ENCODE assay signal across 1 cellular context in the genomic region with DNA sequence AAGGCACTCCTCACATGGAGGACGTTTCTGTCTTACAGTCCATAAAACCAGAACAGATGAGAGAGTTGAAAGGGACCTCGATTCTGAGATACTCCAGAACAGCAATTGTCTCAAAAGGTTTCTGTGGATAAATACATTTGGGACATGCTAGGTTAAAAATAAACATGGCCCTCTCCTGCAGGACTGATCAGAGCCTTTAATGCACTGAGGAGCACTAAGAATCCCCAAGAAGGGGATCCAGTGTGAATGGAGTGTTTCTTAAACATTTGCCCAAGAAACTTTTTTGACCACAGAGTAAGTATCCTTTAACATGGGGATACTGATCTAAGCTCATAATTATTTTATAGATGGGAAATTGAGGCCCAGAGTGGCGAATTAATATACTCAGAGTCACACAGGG.
TF ChIP-seq lines count a peak whose summit lies in the region.

No MANE protein-coding gene starts in this region.

TF ChIP-seq in IMR-90, 13 proteins besides CTCF, POLR2A, EP300 and RAD21:
- TF ChIP-seq RCOR1 (IDR thresholded peaks at IDR 0.05; ENCODE audit: insufficient replicate concordance, low read length) (no peak), CHD1 (IDR thresholded peaks at IDR 0.05; ENCODE audit: low read depth, low read length) (no peak), RFX5 (IDR thresholded peaks at IDR 0.05; ENCODE audit: low read depth, low read length) (no peak), FOS (IDR thresholded peaks at IDR 0.05; ENCODE audit: low read depth, low read length) (no peak), MAZ (IDR thresholded peaks at IDR 0.05; ENCODE audit: borderline replicate concordance, low read depth, low read length) (no peak), USF2 (IDR thresholded peaks at IDR 0.05; ENCODE audit: low read depth, low read length) (no peak), NFE2L2 (IDR thresholded peaks at IDR 0.05; ENCODE audit: low read depth, low read length) (no peak), MAFK (IDR thresholded peaks at IDR 0.05; ENCODE audit: low read depth, low read length) (no peak), SMC3 (IDR thresholded peaks at IDR 0.05; ENCODE audit: low read depth, low read length) (no peak), BHLHE40 (IDR thresholded peaks at IDR 0.05; ENCODE audit: low read depth, low read length) (no peak), MXI1 (IDR thresholded peaks at IDR 0.05; ENCODE audit: borderline replicate concordance, low read depth, low read length) (no peak), CEBPB (IDR thresholded peaks at IDR 0.05; ENCODE audit: low read depth, low read length) (no peak)
- TF ChIP-seq, protein P1, sequence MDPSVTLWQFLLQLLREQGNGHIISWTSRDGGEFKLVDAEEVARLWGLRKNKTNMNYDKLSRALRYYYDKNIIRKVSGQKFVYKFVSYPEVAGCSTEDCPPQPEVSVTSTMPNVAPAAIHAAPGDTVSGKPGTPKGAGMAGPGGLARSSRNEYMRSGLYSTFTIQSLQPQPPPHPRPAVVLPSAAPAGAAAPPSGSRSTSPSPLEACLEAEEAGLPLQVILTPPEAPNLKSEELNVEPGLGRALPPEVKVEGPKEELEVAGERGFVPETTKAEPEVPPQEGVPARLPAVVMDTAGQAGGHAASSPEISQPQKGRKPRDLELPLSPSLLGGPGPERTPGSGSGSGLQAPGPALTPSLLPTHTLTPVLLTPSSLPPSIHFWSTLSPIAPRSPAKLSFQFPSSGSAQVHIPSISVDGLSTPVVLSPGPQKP (IDR thresholded peaks at IDR 0.05; ENCODE audit: borderline replicate concordance, low read depth, low read length), result no peak
TF ChIP-seq in IMR-90: peak in this region for 0.
